ENCODE assay signal across 19 cellular contexts in the genomic region with DNA sequence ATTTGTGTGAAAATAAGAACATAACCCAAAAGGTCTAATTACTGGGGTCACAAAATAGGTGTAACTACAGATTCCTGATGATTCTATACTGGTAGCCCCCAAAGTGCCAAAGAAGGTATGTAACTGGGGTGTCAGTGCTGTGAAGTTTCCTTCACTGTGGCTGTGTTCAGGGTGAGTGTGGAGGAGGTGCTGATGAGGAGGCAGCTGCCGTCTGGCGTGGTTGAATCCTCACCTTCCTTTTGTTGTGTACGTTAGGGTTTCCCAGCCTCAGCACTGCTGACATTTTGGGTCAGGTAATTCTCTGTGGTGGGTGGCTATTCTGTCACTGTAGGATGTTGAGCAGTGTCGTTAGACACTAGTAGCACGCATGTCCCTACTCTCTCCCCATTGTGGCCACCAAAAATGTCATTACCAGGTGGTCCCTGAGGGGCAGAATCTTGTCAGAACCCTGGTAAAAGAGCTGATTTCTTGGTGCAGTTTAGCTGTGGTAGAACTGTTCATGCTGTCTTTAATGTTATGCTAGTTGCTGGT.
"Had no signal": no experiment of that assay in that cellular context is flagged by ENCODE, and none has a peak within 500 bp of the region (broad histone marks: within the 10 kb centered on the region; RNA-seq: fewer than 3 reads in every experiment).

No MANE protein-coding gene starts in this region.

- H3K27ac ChIP-seq: colonic mucosa, heart right ventricle, neural progenitor cell, ovary, right atrium auricular region, tibial artery, upper lobe of left lung, vagina had no signal

- H3K4me3 ChIP-seq: colonic mucosa, heart right ventricle, neural progenitor cell, ovary, right atrium auricular region, smooth muscle cell, tibial artery, upper lobe of left lung, vagina had no signal

- H3K9me3 Mint-ChIP-seq: natural killer cell, neural progenitor cell had no signal

- H3K4me1 Mint-ChIP-seq: natural killer cell, neural progenitor cell had no signal

- H3K9me3 ChIP-seq: colonic mucosa, heart right ventricle, ovary, right atrium auricular region, tibial artery, upper lobe of left lung, vagina had no signal

- H3K27me3 ChIP-seq: colonic mucosa, heart right ventricle, neural progenitor cell, ovary, right atrium auricular region, tibial artery, upper lobe of left lung, vagina had no signal

- DNase-seq: colonic mucosa; effector CD4-positive, alpha-beta T cell; heart right ventricle; hypothalamus; islet precursor cell; mammary epithelial cell; natural killer cell; nucleus accumbens; ovary; stimulated activated CD4-positive, alpha-beta T cell treated with anti-CD3 and anti-CD28 coated beads, Interleukin-2, amount 100 ng/mL, for 48 hours; stimulated activated naive CD4-positive, alpha-beta T cell treated with Interleukin-2 at 50 U/mL for 16 hours; tibial artery; upper lobe of left lung had no signal

- H3K27ac Mint-ChIP-seq: natural killer cell, neural progenitor cell had no signal

- H3K36me3 ChIP-seq: ovary had no signal

- FAIRE-seq: frontal cortex had no signal

- ATAC-seq: heart right ventricle, left lobe of liver had no signal

- H3K4me3 Mint-ChIP-seq: natural killer cell, neural progenitor cell had no signal

- H3K4me1 ChIP-seq: colonic mucosa, heart right ventricle, neural progenitor cell, right atrium auricular region, tibial artery, upper lobe of left lung, vagina had no signal
